25 cellular contexts compared by ENCODE assay signal in the genomic region with DNA sequence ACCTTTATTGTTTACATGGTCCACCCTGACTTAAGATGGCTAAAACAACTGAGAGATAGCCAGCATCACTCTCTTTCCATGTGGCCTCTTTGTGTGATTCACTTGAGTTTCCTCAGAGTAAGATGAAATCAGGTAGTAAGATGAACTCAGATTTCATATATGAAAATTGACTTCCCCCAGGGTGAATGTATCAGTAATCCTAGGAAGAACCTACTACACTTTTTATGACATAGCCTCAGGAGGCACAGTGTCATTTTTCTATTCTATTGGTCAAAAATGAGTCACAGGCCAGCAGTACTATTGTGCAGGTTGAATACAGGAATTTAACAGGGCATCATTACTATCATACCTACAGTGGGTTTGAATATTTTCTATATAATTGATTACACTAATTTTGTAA. TPM values are rescaled to one million over a fixed set of nuclear protein-coding genes. Genes with fewer than 3 reads are reported as not detected.
"Had no signal": no experiment of that assay in that cellular context is flagged by ENCODE, and none has a peak within 500 bp of the region (broad histone marks: within the 10 kb centered on the region; RNA-seq: fewer than 3 reads in every experiment).

No MANE protein-coding gene starts in this region.

- H3K4me3 ChIP-seq: SK-N-MC had no signal

- ATAC-seq: activated CD8-positive, alpha-beta memory T cell treated with anti-CD3 and anti-CD28 coated beads, Interleukin-2, amount 10 ng/mL, durations not matched to agents 7 days and 5 days; activated T-helper 17 cell treated with anti-CD3 and anti-CD28 coated beads, Interleukin-2, amount 50 U/mL, for 72 hours had no signal

- DNase-seq: activated CD4-positive, CD25-positive, alpha-beta regulatory T cell; activated CD8-positive, alpha-beta memory T cell treated with anti-CD3 and anti-CD28 coated beads, Interleukin-2, amount 10 ng/mL, durations not matched to agents 7 days and 5 days; activated gamma-delta T cell; activated naive CD4-positive, alpha-beta T cell treated with anti-CD3 and anti-CD28 coated beads for 36 hours; activated T-cell treated with anti-CD3 and anti-CD28 coated beads, Interleukin-2, amount 50 U/mL, for 24 hours; amygdala; IMR-90; Kasumi-1; KBM-7; NCI-H1048; NCI-H146; NCI-H187 treated with DMSO at 0.1 percent for 48 hours; NCI-H2081 treated with DMSO at 0.1 percent for 48 hours; NCI-H446; NCI-H524; SIG-M5; T-helper 1 cell had no signal

- H3K27me3 Mint-ChIP-seq: activated CD8-positive, alpha-beta memory T cell treated with anti-CD3 and anti-CD28 coated beads, Interleukin-2, amount 10 ng/mL, durations not matched to agents 7 days and 5 days; activated naive CD8-positive, alpha-beta T cell; activated T-cell treated with anti-CD3 and anti-CD28 coated beads, Interleukin-2, amount 50 U/mL, for 24 hours; activated T-helper 17 cell treated with anti-CD3 and anti-CD28 coated beads, Interleukin-2, amount 50 U/mL, for 72 hours; brain had no signal

- H3K27ac ChIP-seq: SK-N-MC, VCaP had no signal

- H3K4me1 Mint-ChIP-seq: activated CD8-positive, alpha-beta memory T cell treated with anti-CD3 and anti-CD28 coated beads, Interleukin-2, amount 10 ng/mL, durations not matched to agents 7 days and 5 days; activated T-helper 17 cell treated with anti-CD3 and anti-CD28 coated beads, Interleukin-2, amount 50 U/mL, for 72 hours; brain had no signal

- H3K36me3 Mint-ChIP-seq: activated CD8-positive, alpha-beta memory T cell treated with anti-CD3 and anti-CD28 coated beads, Interleukin-2, amount 10 ng/mL, durations not matched to agents 7 days and 5 days; brain had no signal

- H3K27ac Mint-ChIP-seq: activated CD8-positive, alpha-beta memory T cell treated with anti-CD3 and anti-CD28 coated beads, Interleukin-2, amount 10 ng/mL, durations not matched to agents 7 days and 5 days; activated naive CD4-positive, alpha-beta T cell treated with anti-CD3 and anti-CD28 coated beads for 36 hours; activated naive CD8-positive, alpha-beta T cell; activated T-cell treated with anti-CD3 and anti-CD28 coated beads, Interleukin-2, amount 50 U/mL, for 24 hours; activated T-helper 17 cell treated with anti-CD3 and anti-CD28 coated beads, Interleukin-2, amount 50 U/mL, for 72 hours had no signal

- H3K9me3 Mint-ChIP-seq: activated T-helper 17 cell treated with anti-CD3 and anti-CD28 coated beads, Interleukin-2, amount 50 U/mL, for 72 hours had no signal

- H3K4me3 Mint-ChIP-seq: activated CD8-positive, alpha-beta memory T cell treated with anti-CD3 and anti-CD28 coated beads, Interleukin-2, amount 10 ng/mL, durations not matched to agents 7 days and 5 days; activated naive CD4-positive, alpha-beta T cell treated with anti-CD3 and anti-CD28 coated beads for 36 hours; activated naive CD8-positive, alpha-beta T cell; activated T-cell treated with anti-CD3 and anti-CD28 coated beads, Interleukin-2, amount 50 U/mL, for 24 hours; activated T-helper 17 cell treated with anti-CD3 and anti-CD28 coated beads, Interleukin-2, amount 50 U/mL, for 72 hours; brain had no signal

RNA-seq across cellular contexts. Expression of a gene that starts 14.6 kb away (rescaled TPM):
- total RNA-seq: activated CD8-positive, alpha-beta memory T cell treated with anti-CD3 and anti-CD28 coated beads, Interleukin-2, amount 10 ng/mL, durations not matched to agents 7 days and 5 days; activated naive CD4-positive, alpha-beta T cell treated with anti-CD3 and anti-CD28 coated beads for 36 hours; activated T-helper 17 cell treated with anti-CD3 and anti-CD28 coated beads, Interleukin-2, amount 50 U/mL, for 72 hours; astrocyte; cardiac septum; IMR-90; T-helper 2 cell treated with Interferon-gamma antibody and Interleukin-4, amounts not matched to agents 100 ng/mL and 5 ng/mL, for 36 hours had no signal
- polyA plus RNA-seq: IMR-90 had no signal

RNA-seq across cellular contexts. Expression of a gene that starts 56.4 kb away (rescaled TPM):
- total RNA-seq: activated CD8-positive, alpha-beta memory T cell treated with anti-CD3 and anti-CD28 coated beads, Interleukin-2, amount 10 ng/mL, durations not matched to agents 7 days and 5 days; activated naive CD4-positive, alpha-beta T cell treated with anti-CD3 and anti-CD28 coated beads for 36 hours; activated T-helper 17 cell treated with anti-CD3 and anti-CD28 coated beads, Interleukin-2, amount 50 U/mL, for 72 hours; astrocyte; cardiac septum; IMR-90; T-helper 2 cell treated with Interferon-gamma antibody and Interleukin-4, amounts not matched to agents 100 ng/mL and 5 ng/mL, for 36 hours had no signal
- polyA plus RNA-seq: IMR-90 had no signal
